ENCODE assay signal across 18 cellular contexts in the genomic region with DNA sequence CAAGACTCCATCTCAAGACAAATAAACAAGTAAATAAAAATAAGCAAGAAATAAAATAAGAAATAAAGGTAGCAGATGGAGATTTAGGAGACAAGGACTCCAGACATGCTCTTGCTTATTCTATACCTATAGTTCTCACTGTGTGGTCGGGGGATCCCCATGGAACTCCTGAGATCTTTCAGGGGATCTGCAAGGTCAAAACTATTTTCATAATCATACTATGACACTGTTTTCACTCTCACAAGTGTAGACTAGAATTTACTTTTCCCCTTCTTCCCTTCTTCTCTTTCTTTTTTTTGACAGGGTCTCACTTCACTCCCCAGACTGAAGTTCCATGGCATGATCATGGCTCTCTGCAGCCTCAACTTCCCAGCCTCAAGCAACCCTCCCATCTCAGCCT. TPM values are rescaled to one million over a fixed set of nuclear protein-coding genes. Genes with fewer than 3 reads are reported as not detected.
DNase-seq lines count a peak whose midpoint lies in the region; ATAC-seq and TF ChIP-seq lines count a peak whose summit lies in the region.
"Had no signal": no experiment of that assay in that cellular context is flagged by ENCODE, and none has a peak within 500 bp of the region (broad histone marks: within the 10 kb centered on the region; RNA-seq: fewer than 3 reads in every experiment).

No MANE protein-coding gene starts in this region.

- peaks cover 51% of the 10 kb centered on the region for H3K4me1 Mint-ChIP-seq in CD14-positive monocyte
- H3K4me1 Mint-ChIP-seq in activated T-helper 17 cell treated with anti-CD3 and anti-CD28 coated beads, Interleukin-2, amount 50 U/mL, for 72 hours = peaks cover 19% of the 10 kb centered on the region

- no peak overlapping the region for H3K27ac ChIP-seq in foreskin keratinocyte
- H3K27ac ChIP-seq: adrenal gland had no signal

- H3K27ac Mint-ChIP-seq in CD14-positive monocyte = peak overlapping the region; percentile 50 to 88 (median 79)
- H3K27ac Mint-ChIP-seq in activated T-helper 17 cell treated with anti-CD3 and anti-CD28 coated beads, Interleukin-2, amount 50 U/mL, for 72 hours = peak overlapping the region; percentile 50
- H3K27ac Mint-ChIP-seq: T-cell, type B pancreatic cell had no signal

- H3K36me3 Mint-ChIP-seq in CD14-positive monocyte = peaks cover 0 to 4% of the 10 kb centered on the region in 2 donors
- H3K36me3 Mint-ChIP-seq in activated T-helper 17 cell treated with anti-CD3 and anti-CD28 coated beads, Interleukin-2, amount 50 U/mL, for 72 hours (ENCODE audit: low read depth) = no peaks in the 10 kb centered on the region
- H3K36me3 Mint-ChIP-seq: T-cell, type B pancreatic cell had no signal

- H3K27me3 Mint-ChIP-seq in CD14-positive monocyte (ENCODE audit: low read depth in 3 of 3) = peaks cover 0 to 9% (median 0%) of the 10 kb centered on the region in 3 donors
- H3K27me3 Mint-ChIP-seq in activated T-helper 17 cell treated with anti-CD3 and anti-CD28 coated beads, Interleukin-2, amount 50 U/mL, for 72 hours = peaks cover 7% of the 10 kb centered on the region

- no peak for DNase-seq in CD14-positive monocyte (ENCODE audit: low spot score)
- no peak for DNase-seq in foreskin keratinocyte
- no peak for DNase-seq in NCI-H146 treated with DMSO at 0.1 percent for 48 hours (lab: John Stamatoyannopoulos, UW; ENCODE audit: unreplicated experiment)
- DNase-seq: adrenal gland, dermis blood vessel endothelial cell, DMS79 treated with DMSO at 0.1 percent for 48 hours, NCI-H1417, NCI-H2171, NCI-H69, retina, SHP77, T-cell had no signal

- no peak overlapping the region for H3K4me3 Mint-ChIP-seq in CD14-positive monocyte
- H3K4me3 Mint-ChIP-seq in activated T-helper 17 cell treated with anti-CD3 and anti-CD28 coated beads, Interleukin-2, amount 50 U/mL, for 72 hours = no peak overlapping the region
- H3K4me3 Mint-ChIP-seq: T-cell, type B pancreatic cell had no signal

- H3K27me3 ChIP-seq in foreskin keratinocyte = no peaks in the 10 kb centered on the region
- H3K27me3 ChIP-seq: adrenal gland had no signal

- no peak for TF ChIP-seq CTCF in CD14-positive monocyte (IDR thresholded peaks at IDR 0.05)
- no peak for TF ChIP-seq CTCF in foreskin keratinocyte (conservative IDR thresholded peaks at IDR 0.05)

- H3K4me1 ChIP-seq in foreskin keratinocyte = no peaks in the 10 kb centered on the region

- ATAC-seq in GM18502 (IDR thresholded peaks at IDR 0.05; ENCODE audit: poor library complexity, unreplicated experiment) = peak; percentile 21
- ATAC-seq in HG02588 (IDR thresholded peaks at IDR 0.05; ENCODE audit: unreplicated experiment) = peak; percentile 34
- ATAC-seq in activated T-helper 17 cell treated with anti-CD3 and anti-CD28 coated beads, Interleukin-2, amount 50 U/mL, for 72 hours (replicated peaks) = peak; percentile 48
- ATAC-seq in SK-N-SH treated with all-trans-retinoic acid at 6 μM for 48 hours = no peak
- no peak for ATAC-seq in HG03460 (IDR thresholded peaks at IDR 0.05; ENCODE audit: unreplicated experiment)
- no peak for ATAC-seq in foreskin keratinocyte
- ATAC-seq: T-cell had no signal

- peaks cover 0 to 13% (median 0%) of the 10 kb centered on the region in 7 donors for H3K9me3 Mint-ChIP-seq in CD14-positive monocyte
- no peaks in the 10 kb centered on the region for H3K9me3 Mint-ChIP-seq in activated T-helper 17 cell treated with anti-CD3 and anti-CD28 coated beads, Interleukin-2, amount 50 U/mL, for 72 hours
- H3K9me3 Mint-ChIP-seq: T-cell had no signal

- intact Hi-C loops in CD14-positive monocyte (cut with micrococcal nuclease) = loop anchor here (5.0 kb wide), 1 partner anchor 36 kb away; no protein-coding TSS in a partner anchor

TF ChIP-seq in SK-N-SH treated with all-trans-retinoic acid at 6 μM for 48 hours, 23 proteins besides CTCF, POLR2A, EP300 and RAD21:
- TF ChIP-seq PPARA (CRISPR knock-in tag; IDR thresholded peaks at IDR 0.05; ENCODE audit: borderline replicate concordance) (no peak), ZC3H10 (CRISPR knock-in tag; IDR thresholded peaks at IDR 0.05) (no peak), ZNF70 (CRISPR knock-in tag; IDR thresholded peaks at IDR 0.05) (no peak), CSDC2 (CRISPR knock-in tag; IDR thresholded peaks at IDR 0.05) (no peak), BACH2 (CRISPR knock-in tag; IDR thresholded peaks at IDR 0.05; ENCODE audit: borderline replicate concordance) (no peak)
- TF ChIP-seq, protein P1, sequence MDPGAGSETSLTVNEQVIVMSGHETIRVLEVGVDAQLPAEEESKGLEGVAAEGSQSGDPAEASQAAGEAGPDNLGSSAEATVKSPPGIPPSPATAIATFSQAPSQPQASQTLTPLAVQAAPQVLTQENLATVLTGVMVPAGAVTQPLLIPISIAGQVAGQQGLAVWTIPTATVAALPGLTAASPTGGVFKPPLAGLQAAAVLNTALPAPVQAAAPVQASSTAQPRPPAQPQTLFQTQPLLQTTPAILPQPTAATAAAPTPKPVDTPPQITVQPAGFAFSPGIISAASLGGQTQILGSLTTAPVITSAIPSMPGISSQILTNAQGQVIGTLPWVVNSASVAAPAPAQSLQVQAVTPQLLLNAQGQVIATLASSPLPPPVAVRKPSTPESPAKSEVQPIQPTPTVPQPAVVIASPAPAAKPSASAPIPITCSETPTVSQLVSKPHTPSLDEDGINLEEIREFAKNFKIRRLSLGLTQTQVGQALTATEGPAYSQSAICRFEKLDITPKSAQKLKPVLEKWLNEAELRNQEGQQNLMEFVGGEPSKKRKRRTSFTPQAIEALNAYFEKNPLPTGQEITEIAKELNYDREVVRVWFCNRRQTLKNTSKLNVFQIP (CRISPR knock-in tag; IDR thresholded peaks at IDR 0.05; ENCODE audit: borderline replicate concordance, low read depth) = no peak

RNA-seq across cellular contexts. Expression of a gene that starts 29.8 kb away (rescaled TPM):
- polyA plus RNA-seq in CD14-positive monocyte (10 to 100 TPM; 56.2 to 61.9 TPM), foreskin keratinocyte (0.06 TPM in 2 replicates)
- total RNA-seq in activated T-helper 17 cell treated with anti-CD3 and anti-CD28 coated beads, Interleukin-2, amount 50 U/mL, for 72 hours = 1 to 10 TPM in 1 of 2 donors, under 1 TPM in 1; 0.50 to 6.6 TPM
- total RNA-seq in foreskin keratinocyte = 0.03 and 0.04 TPM in 2 replicates
- total RNA-seq: dermis blood vessel endothelial cell had no signal

RNA-seq across cellular contexts. Expression of a gene that starts 54.5 kb away (rescaled TPM):
- polyA plus RNA-seq in CD14-positive monocyte (1 to 10 TPM; 1.6 to 2.4 TPM), foreskin keratinocyte (8.7 and 10.7 TPM in 2 replicates)
- total RNA-seq in activated T-helper 17 cell treated with anti-CD3 and anti-CD28 coated beads, Interleukin-2, amount 50 U/mL, for 72 hours = 1 to 10 TPM; 2.0 to 4.3 TPM
- total RNA-seq in foreskin keratinocyte = 19.9 and 21.4 TPM in 2 replicates

Comparison
In these comparisons a context has a peak if more than half of its experiments do, and no peak if none do; other contexts are left out.
1. ATAC-seq: peak in GM18502 (single experiment), HG02588 (single experiment) and activated T-helper 17 cell treated with anti-CD3 and anti-CD28 coated beads, Interleukin-2, amount 50 U/mL, for 72 hours (single experiment); none in SK-N-SH treated with all-trans-retinoic acid at 6 μM for 48 hours (single experiment), HG03460 (single experiment) and foreskin keratinocyte (single experiment).